ENCODE assay signal across 15 cellular contexts in genomic region chr3:185071401-185071800, GRCh38.
"Had no signal": no experiment of that assay in that cellular context is flagged by ENCODE, and none has a peak within 500 bp of the region (broad histone marks: within the 10 kb centered on the region; RNA-seq: fewer than 3 reads in every experiment).

No MANE protein-coding gene starts in this region.

- H3K36me3 ChIP-seq: adrenal gland, gastroesophageal sphincter, ovary, stomach, thoracic aorta had no signal

- H3K4me1 ChIP-seq: adrenal gland, body of pancreas, gastroesophageal sphincter, stomach had no signal

- H3K27me3 ChIP-seq: adrenal gland, body of pancreas, gastroesophageal sphincter, ovary, stomach had no signal

- FAIRE-seq: kidney had no signal

- H3K9me3 ChIP-seq: adrenal gland, body of pancreas, gastroesophageal sphincter, ovary, stomach, thoracic aorta had no signal

- H3K4me3 ChIP-seq: adrenal gland, body of pancreas, gastroesophageal sphincter, ovary, stomach, thoracic aorta had no signal

- H3K27ac ChIP-seq: adrenal gland, body of pancreas, epithelial cell of prostate, gastroesophageal sphincter, ovary, stomach, thoracic aorta had no signal

- DNase-seq: activated B cell treated with CpG ODN at 0.5 μM for 24 hours; activated naive CD4-positive, alpha-beta T cell treated with anti-CD3 and anti-CD28 coated beads, Interleukin-2, amount 50 U/mL, for 16 hours; adrenal gland; body of pancreas; effector memory CD8-positive, alpha-beta T cell; kidney; left ventricle myocardium superior; nephron progenitor cell; ovary; stimulated activated CD4-positive, alpha-beta T cell treated with anti-CD3 and anti-CD28 coated beads, Interleukin-15, amount 100 ng/mL, for 24 hours; stimulated activated CD4-positive, alpha-beta T cell treated with anti-CD3 and anti-CD28 coated beads, Interleukin-4, amount 100 ng/mL, for 24 hours; stomach had no signal

- ATAC-seq: body of pancreas; effector memory CD8-positive, alpha-beta T cell had no signal
